21 cellular contexts compared by ENCODE assay signal in genomic region chr10:74490551-74490950, GRCh38.
DNase-seq lines count a peak whose midpoint lies in the region; ATAC-seq, FAIRE-seq and TF ChIP-seq lines count a peak whose summit lies in the region.
"Had no signal": no experiment of that assay in that cellular context is flagged by ENCODE, and none has a peak within 500 bp of the region (broad histone marks: within the 10 kb centered on the region; RNA-seq: fewer than 3 reads in every experiment).

No MANE protein-coding gene starts in this region.

- FAIRE-seq in astrocyte (lab: Jason Lieb, UNC), result peak; percentile 47
- FAIRE-seq: GM12878, GM18507 had no signal

- no peak overlapping the region for H3K9ac ChIP-seq in astrocyte (ENCODE audit: low read length)
- H3K9ac ChIP-seq: BLaER1 had no signal

- H3K27me3 Mint-ChIP-seq in astrocyte (ENCODE audit: low read depth, unreplicated experiment) (no peaks in the 10 kb centered on the region), type B pancreatic cell (no peaks in the 10 kb centered on the region)
- H3K27me3 Mint-ChIP-seq: B cell; CD4-positive, CD25-positive, alpha-beta regulatory T cell had no signal

- no peak overlapping the region for H2AFZ ChIP-seq in astrocyte (ENCODE audit: low read depth, low read length)

- H3K27ac Mint-ChIP-seq in astrocyte (ENCODE audit: unreplicated experiment) (no peak overlapping the region), type B pancreatic cell (no peak overlapping the region)
- H3K27ac Mint-ChIP-seq: B cell; CD4-positive, CD25-positive, alpha-beta regulatory T cell; CD8-positive, alpha-beta T cell had no signal

- TF ChIP-seq CTCF in astrocyte (IDR thresholded peaks at IDR 0.05; ENCODE audit: insufficient read depth, low read depth, low read length), result no peak
- TF ChIP-seq CTCF in type B pancreatic cell (conservative IDR thresholded peaks at IDR 0.05), result no peak

- H3K79me2 ChIP-seq in astrocyte (ENCODE audit: insufficient read depth, low read length), result no peaks in the 10 kb centered on the region

- WGBS in right cardiac atrium, result 48% methylated on average over 4 of the region's 4 CpGs

- no peaks in the 10 kb centered on the region for H3K9me3 ChIP-seq in right cardiac atrium (ENCODE audit: control insufficient read depth, low read length)
- H3K9me3 ChIP-seq in astrocyte (ENCODE audit: insufficient read depth, low read depth, low read length), result no peaks in the 10 kb centered on the region
- H3K9me3 ChIP-seq: BLaER1, Caco-2 had no signal

- H3K36me3 ChIP-seq in astrocyte (ENCODE audit: insufficient read depth, low read length), result no peaks in the 10 kb centered on the region
- H3K36me3 ChIP-seq: BLaER1 had no signal

- no peaks in the 10 kb centered on the region for H3K4me1 ChIP-seq in right cardiac atrium (ENCODE audit: control insufficient read depth, insufficient read depth, low read length)
- H3K4me1 ChIP-seq in astrocyte (ENCODE audit: insufficient read depth, low read length), result no peaks in the 10 kb centered on the region
- H3K4me1 ChIP-seq: BLaER1 had no signal

- H3K27ac ChIP-seq in right cardiac atrium (ENCODE audit: low read length) (no peak overlapping the region), astrocyte (ENCODE audit: low read depth, low read length) (no peak overlapping the region)
- H3K27ac ChIP-seq: 22Rv1, BLaER1, C4-2B had no signal

- no peak for ATAC-seq in right cardiac atrium
- ATAC-seq in Right ventricle myocardium superior (ENCODE audit: poor library complexity), result no peak
- peak; percentile 40 for ATAC-seq in left lobe of liver
- ATAC-seq in HG02588 (IDR thresholded peaks at IDR 0.05; ENCODE audit: unreplicated experiment), result no peak
- ATAC-seq: CD8-positive, alpha-beta T cell; GM12878 had no signal

- H3K9me3 Mint-ChIP-seq in astrocyte (ENCODE audit: unreplicated experiment), result no peaks in the 10 kb centered on the region
- H3K9me3 Mint-ChIP-seq in type B pancreatic cell, result no peaks in the 10 kb centered on the region
- H3K9me3 Mint-ChIP-seq: CD4-positive, CD25-positive, alpha-beta regulatory T cell; CD8-positive, alpha-beta T cell had no signal

- H3K4me2 ChIP-seq in astrocyte (ENCODE audit: low read length), result no peak overlapping the region
- H3K4me2 ChIP-seq: BLaER1 had no signal

- no peaks in the 10 kb centered on the region for H3K4me1 Mint-ChIP-seq in astrocyte (ENCODE audit: low read depth, unreplicated experiment)
- H3K4me1 Mint-ChIP-seq in type B pancreatic cell (ENCODE audit: unreplicated experiment), result no peaks in the 10 kb centered on the region
- H3K4me1 Mint-ChIP-seq: B cell had no signal

- DNase-seq in right cardiac atrium (no peak), Right ventricle myocardium superior (no peak), astrocyte (ENCODE audit: low read depth) (no peak), left lobe of liver (ENCODE audit: low spot score) (no peak), ureter (ENCODE audit: low spot score) (no peak), type B pancreatic cell (ENCODE audit: extremely low spot score, unreplicated experiment) (no peak)
- DNase-seq in activated effector memory CD4-positive, alpha-beta T cell treated with Interleukin-2 at 50 U/mL for 16 hours, result no peak
- DNase-seq: Caco-2; CD4-positive, CD25-positive, alpha-beta regulatory T cell; CD8-positive, alpha-beta T cell; DMS153; DND-41; GOT3; HCEC 1CT had no signal

- intact Hi-C loops in right cardiac atrium (cut with DNase I) (no loop called here), Right ventricle myocardium superior (cut with DNase I) (no loop called here)

- H3K4me3 Mint-ChIP-seq in astrocyte (ENCODE audit: unreplicated experiment), result no peak overlapping the region
- no peak overlapping the region for H3K4me3 Mint-ChIP-seq in type B pancreatic cell
- H3K4me3 Mint-ChIP-seq: B cell; CD4-positive, CD25-positive, alpha-beta regulatory T cell; CD8-positive, alpha-beta T cell had no signal

- no peaks in the 10 kb centered on the region for H4K20me1 ChIP-seq in astrocyte (ENCODE audit: insufficient read depth, low read length)
- H4K20me1 ChIP-seq: BLaER1 had no signal

- H3K36me3 Mint-ChIP-seq in astrocyte (ENCODE audit: low read depth, unreplicated experiment), result no peaks in the 10 kb centered on the region
- no peaks in the 10 kb centered on the region for H3K36me3 Mint-ChIP-seq in type B pancreatic cell

- no peaks in the 10 kb centered on the region for H3K27me3 ChIP-seq in right cardiac atrium (ENCODE audit: control insufficient read depth, insufficient read depth)
- H3K27me3 ChIP-seq in astrocyte (ENCODE audit: insufficient read depth, low read length), result no peaks in the 10 kb centered on the region
- H3K27me3 ChIP-seq: BLaER1 had no signal

- H3K4me3 ChIP-seq in right cardiac atrium (ENCODE audit: low read length) (peak overlapping the region; percentile 5), astrocyte (ENCODE audit: insufficient read depth, low read depth, low read length) (no peak overlapping the region)
- H3K4me3 ChIP-seq: BLaER1, GM12878 had no signal
